Comparison of ENCODE assay signal across 27 cellular contexts in genomic region chr7:2499181-2499580, GRCh38. TPM values are rescaled to one million over a fixed set of nuclear protein-coding genes. Genes with fewer than 3 reads are reported as not detected.
A peak's percentile ranks its signal among the peaks of the same experiment; 100 is the strongest.
DNase-seq lines count a peak whose midpoint lies in the region; ATAC-seq and TF ChIP-seq lines count a peak whose summit lies in the region.
"Had no signal": no experiment of that assay in that cellular context is flagged by ENCODE, and none has a peak within 500 bp of the region (broad histone marks: within the 10 kb centered on the region; RNA-seq: fewer than 3 reads in every experiment).

No MANE protein-coding gene starts in this region.

- H3K4me3 ChIP-seq in GM23338, result no peak overlapping the region
- H3K4me3 ChIP-seq in NT2/D1 (ENCODE audit: insufficient read length, low read depth), result no peak overlapping the region
- H3K4me3 ChIP-seq: GM23248 had no signal

- H3K9me3 Mint-ChIP-seq in GM23338 (no peaks in the 10 kb centered on the region), brain (peaks cover 0 to 4% (median 0%) of the 10 kb centered on the region in 5 experiments), nephron (no peaks in the 10 kb centered on the region)
- H3K9me3 Mint-ChIP-seq in CD4-positive, alpha-beta T cell, result no peaks in the 10 kb centered on the region
- H3K9me3 Mint-ChIP-seq: T-helper 1 cell treated with Interleukin-12 subunit alpha and Interleukin-12 subunit beta and Interleukin-4 antibody, amounts not matched to agents 30 μg/mL and 1 μg/mL, for 36 hours had no signal

- intact Hi-C loops in CD4-positive, alpha-beta T cell (cut with DNase I, micrococcal nuclease), result no loop called here

- POLR2A ChIA-PET in CD4-positive, alpha-beta T cell (lab: Charles Lee), result interaction anchor here (1.3 to 1.9 kb wide), 2 partner anchors 9 to 11 kb away, joined by 5 to 7 read pairs; no protein-coding TSS in a partner anchor

- no peaks in the 10 kb centered on the region for H3K27me3 ChIP-seq in GM23338 (ENCODE audit: insufficient read depth)
- H3K27me3 ChIP-seq in NT2/D1 (ENCODE audit: insufficient read depth, insufficient read length), result no peaks in the 10 kb centered on the region
- H3K27me3 ChIP-seq in CD4-positive, alpha-beta T cell (ENCODE audit: control insufficient read depth, insufficient read depth, low read length), result peaks cover 5% of the 10 kb centered on the region

- CTCF ChIA-PET in CD4-positive, alpha-beta T cell (lab: Charles Lee), result interaction anchor here (0.7 kb wide), 1 partner anchor 31 kb away, joined by 3 read pairs; no protein-coding TSS in a partner anchor

- H4K20me1 ChIP-seq in GM23338 (replicated peaks; ENCODE audit: insufficient read depth), result no peaks in the 10 kb centered on the region

- no peaks in the 10 kb centered on the region for H3K79me2 ChIP-seq in GM23338 (replicated peaks; ENCODE audit: insufficient read depth)

- H2AFZ ChIP-seq in GM23338, result peak overlapping the region; percentile 90; the same call in 1 of the 2 replicates
- H2AFZ ChIP-seq: GM23248 had no signal

- peak overlapping the region; percentile 12 for H3K9ac ChIP-seq in NT2/D1 (ENCODE audit: insufficient read length, low read depth)
- H3K9ac ChIP-seq: GM23248, SK-N-SH had no signal

- H3K9me3 ChIP-seq in NT2/D1 (ENCODE audit: insufficient read depth, low read length), result no peaks in the 10 kb centered on the region
- no peaks in the 10 kb centered on the region for H3K9me3 ChIP-seq in CD4-positive, alpha-beta T cell (ENCODE audit: control insufficient read depth, low read length)
- H3K9me3 ChIP-seq: SK-N-SH had no signal

- no peak overlapping the region for H3K4me3 Mint-ChIP-seq in GM23338
- no peak overlapping the region for H3K4me3 Mint-ChIP-seq in brain
- peak overlapping the region; percentile 23 to 45 (median 27) for H3K4me3 Mint-ChIP-seq in nephron
- no peak overlapping the region for H3K4me3 Mint-ChIP-seq in CD4-positive, alpha-beta T cell
- H3K4me3 Mint-ChIP-seq: CD14-positive monocyte; T-helper 1 cell treated with Interleukin-12 subunit alpha and Interleukin-12 subunit beta and Interleukin-4 antibody, amounts not matched to agents 30 μg/mL and 1 μg/mL, for 36 hours had no signal

- H3K4me1 ChIP-seq in GM23338 (ENCODE audit: insufficient read depth) (peaks cover 13% of the 10 kb centered on the region; the same call in 1 of the 2 replicates), NT2/D1 (ENCODE audit: insufficient read depth, insufficient read length) (peaks cover 47% of the 10 kb centered on the region)

- H3K27me3 Mint-ChIP-seq in GM23338 (ENCODE audit: insufficient read depth, low read depth, poor library complexity) (peaks cover 21% of the 10 kb centered on the region), brain (no peaks in the 10 kb centered on the region), nephron (ENCODE audit: low read depth) (peaks cover 4% of the 10 kb centered on the region)
- peaks cover 5% of the 10 kb centered on the region for H3K27me3 Mint-ChIP-seq in CD4-positive, alpha-beta T cell

- H3K9me2 ChIP-seq in GM23338 (ENCODE audit: insufficient read depth), result no peaks in the 10 kb centered on the region
- H3K9me2 ChIP-seq: SK-N-SH had no signal

- no peak overlapping the region for H3K4me2 ChIP-seq in GM23338
- H3K4me2 ChIP-seq: SK-N-SH had no signal

- H3K27ac Mint-ChIP-seq in GM23338 (no peak overlapping the region), brain (peak overlapping the region; percentile 38 to 94 (median 78)), nephron (peak overlapping the region; percentile 84 to 93 (median 86))
- no peak overlapping the region for H3K27ac Mint-ChIP-seq in CD4-positive, alpha-beta T cell
- H3K27ac Mint-ChIP-seq: CD14-positive monocyte; T-helper 1 cell treated with Interleukin-12 subunit alpha and Interleukin-12 subunit beta and Interleukin-4 antibody, amounts not matched to agents 30 μg/mL and 1 μg/mL, for 36 hours had no signal

- H3F3A ChIP-seq in GM23338 (replicated peaks; ENCODE audit: low read depth), result 0 out of 2 replicates have a peak, but pooled peaks cover 2% of the 10 kb centered on the region

- no peak for TF ChIP-seq CTCF in GM23338 (conservative IDR thresholded peaks at IDR 0.05; ENCODE audit: low read depth in 2 of 2)
- no peak for TF ChIP-seq CTCF in brain (conservative IDR thresholded peaks at IDR 0.05)
- no peak for TF ChIP-seq CTCF in nephron (IDR thresholded peaks at IDR 0.05; ENCODE audit: unreplicated experiment in 3 of 3)
- TF ChIP-seq CTCF in CD4-positive, alpha-beta T cell (IDR thresholded peaks at IDR 0.05), result no peak

- H3K4me1 Mint-ChIP-seq in GM23338, result peaks cover 44% of the 10 kb centered on the region
- H3K4me1 Mint-ChIP-seq in brain, result peaks cover 62% of the 10 kb centered on the region
- peaks cover 66% of the 10 kb centered on the region for H3K4me1 Mint-ChIP-seq in nephron
- H3K4me1 Mint-ChIP-seq in CD4-positive, alpha-beta T cell (ENCODE audit: low read depth), result no peaks in the 10 kb centered on the region

- DNase-seq in GM23338 (ENCODE audit: low spot score), result no peak
- DNase-seq in NT2/D1 (ENCODE audit: low read depth, low spot score), result no peak
- no peak for DNase-seq in AG20443 (ENCODE audit: low spot score)
- no peak for DNase-seq in activated CD8-positive, alpha-beta memory T cell treated with anti-CD3 and anti-CD28 coated beads for 24 hours
- no peak for DNase-seq in DMS53 (lab: John Stamatoyannopoulos, UW)
- no peak for DNase-seq in CD4-positive, alpha-beta T cell
- DNase-seq: Calu3, DMS153, GM23248, HCEC 1CT, Karpas-422, NCI-H1105, NCI-H1436 treated with DMSO at 0.1 percent for 48 hours, NCI-H1930, NCI-H2107, NCI-H446, NCI-H524 treated with DMSO at 0.1 percent for 48 hours, NCI-H774, SHP77 treated with DMSO at 0.1 percent for 48 hours, SK-N-SH, SW 1271 had no signal

- ATAC-seq in GM23338, result no peak; the same call in 2 of the 3 replicates
- no peak for ATAC-seq in CD4-positive, alpha-beta T cell (ENCODE audit: poor library complexity)

- H3K27ac ChIP-seq in GM23338 (ENCODE audit: low read depth), result no peak overlapping the region
- no peak overlapping the region for H3K27ac ChIP-seq in CD4-positive, alpha-beta T cell (ENCODE audit: low read depth, low read length)
- H3K27ac ChIP-seq: GM23248, RWPE1 had no signal

- no peaks in the 10 kb centered on the region for H3K36me3 ChIP-seq in GM23338 (ENCODE audit: insufficient read depth)
- no peaks in the 10 kb centered on the region for H3K36me3 ChIP-seq in NT2/D1 (ENCODE audit: insufficient read depth, insufficient read length, low read length)

- H3K36me3 Mint-ChIP-seq in GM23338 (ENCODE audit: low read depth) (no peaks in the 10 kb centered on the region; the same call in 2 of the 3 replicates), brain (no peaks in the 10 kb centered on the region), nephron (ENCODE audit: low read depth) (no peaks in the 10 kb centered on the region)
- no peaks in the 10 kb centered on the region for H3K36me3 Mint-ChIP-seq in CD4-positive, alpha-beta T cell (ENCODE audit: low read depth)
- H3K36me3 Mint-ChIP-seq: CD14-positive monocyte had no signal

RNA-seq across cellular contexts. Expression of gene LFNG, which starts 20.4 kb away (rescaled TPM):
- 24.5 and 35.4 TPM in 2 replicates for total RNA-seq in GM23338 (2014; rRNA removed; shearing (Covaris generic))
- polyA plus RNA-seq in GM23338 (2016; fragmentation: Nextera tagmentation; extraction: Ambion mirVana) (1.7 and 3.2 TPM in 2 replicates), brain (ENCODE audit: insufficient read depth, low read depth, low replicate concordance) (86.6 TPM)
- total RNA-seq in CD4-positive, alpha-beta T cell, result 10 to 100 TPM; 96.7 to 99.8 TPM

RNA-seq across cellular contexts. Expression of gene GRIFIN, which starts 23.0 kb away (rescaled TPM):
- total RNA-seq in GM23338 (2014; rRNA removed; shearing (Covaris generic)), result not detected in 2 replicates
- polyA plus RNA-seq in GM23338 (2016; fragmentation: Nextera tagmentation; extraction: Ambion mirVana) (not detected in 2 replicates), brain (ENCODE audit: insufficient read depth, low read depth, low replicate concordance) (not detected)
- total RNA-seq in CD4-positive, alpha-beta T cell, result not detected
- total RNA-seq: Calu3, GM23248 had no signal
- polyA plus RNA-seq: AG04450, CD14-positive monocyte, GM23248, SK-N-SH had no signal

RNA-seq across cellular contexts. Expression of gene BRAT1, which starts 56.1 kb away (rescaled TPM):
- 65.6 and 76.8 TPM in 2 replicates for total RNA-seq in GM23338 (2014; rRNA removed; shearing (Covaris generic))
- polyA plus RNA-seq in GM23338 (2016; fragmentation: Nextera tagmentation; extraction: Ambion mirVana) (29.8 and 32.5 TPM in 2 replicates), brain (ENCODE audit: insufficient read depth, low read depth, low replicate concordance) (49.3 TPM)
- 10 to 100 TPM; 24.1 to 24.5 TPM for total RNA-seq in CD4-positive, alpha-beta T cell

RNA-seq across cellular contexts. Expression of gene IQCE, which starts 59.6 kb away (rescaled TPM):
- total RNA-seq in GM23338 (2014; rRNA removed; shearing (Covaris generic)), result 5.0 and 6.5 TPM in 2 replicates
- polyA plus RNA-seq in GM23338 (2016; fragmentation: Nextera tagmentation; extraction: Ambion mirVana) (5.9 and 7.7 TPM in 2 replicates), brain (ENCODE audit: insufficient read depth, low read depth, low replicate concordance) (18.0 TPM)
- 1 to 10 TPM; 4.3 to 5.6 TPM for total RNA-seq in CD4-positive, alpha-beta T cell

Comparison
In these comparisons a context has a peak if more than half of its experiments do, and no peak if none do; other contexts are left out.
1. H3K27ac Mint-ChIP-seq: peak in brain (5 of 5) and nephron (3 of 3); none in GM23338 (single experiment) and CD4-positive, alpha-beta T cell (single experiment).
2. H3K4me3 Mint-ChIP-seq: peak in nephron (3 of 3); none in GM23338 (single experiment), brain (0 of 5) and CD4-positive, alpha-beta T cell (single experiment).